Comparison of ENCODE assay signal across 12 cellular contexts in genomic region chr2:5694016-5694690, GRCh38. TPM values are rescaled to one million over a fixed set of nuclear protein-coding genes. Genes with fewer than 3 reads are reported as not detected.
DNase-seq lines count a peak whose midpoint lies in the region; ATAC-seq, FAIRE-seq and TF ChIP-seq lines count a peak whose summit lies in the region.
"Had no signal": no experiment of that assay in that cellular context is flagged by ENCODE, and none has a peak within 500 bp of the region (broad histone marks: within the 10 kb centered on the region; RNA-seq: fewer than 3 reads in every experiment).

No MANE protein-coding gene starts in this region.

- H3K4me1 ChIP-seq in heart left ventricle (peaks cover 2 to 51% (median 17%) of the 10 kb centered on the region in 12 donors), hepatocyte (ENCODE audit: insufficient read depth) (no peaks in the 10 kb centered on the region), smooth muscle cell (ENCODE audit: low read depth) (peaks cover 24% of the 10 kb centered on the region), kidney (ENCODE audit: control insufficient read depth in 1 of 2, insufficient read depth in 1 of 2, low read depth in 1 of 2, low read length in 2 of 2) (no peaks in the 10 kb centered on the region)
- H3K4me1 ChIP-seq: Caco-2, colonic mucosa had no signal

- peak overlapping the region; percentile 90 for H3K4me2 ChIP-seq in hepatocyte
- peak overlapping the region; percentile 99 for H3K4me2 ChIP-seq in smooth muscle cell

- 5 to 8% (median 5%) methylated on average over 18 of the region's 18 CpGs for WGBS in heart left ventricle, 4 donors
- under 1% methylated on average over 18 of the region's 18 CpGs for WGBS in hepatocyte (ENCODE audit: low lambda C conversion rate, missing lambda C conversion rate)
- under 1% methylated on average over 18 of the region's 18 CpGs for WGBS in smooth muscle cell (ENCODE audit: low lambda C conversion rate)

- no peak for TF ChIP-seq POLR2A in heart left ventricle (IDR thresholded peaks at IDR 0.05)

- H3K9me2 ChIP-seq in hepatocyte (replicated peaks; ENCODE audit: insufficient read depth) = no peaks in the 10 kb centered on the region

- intact Hi-C loops in heart left ventricle (cut with DNase I) (loop anchor here in 5 of 10 donors (5.0 to 10.0 kb wide), 6 partner anchors 179 to 1081 kb away; no protein-coding TSS in a partner anchor), left ventricle myocardium superior (cut with micrococcal nuclease) (no loop called here), kidney (cut with DNase I) (no loop called here)

- H3K9me3 ChIP-seq in heart left ventricle (no peaks in the 10 kb centered on the region), hepatocyte (ENCODE audit: low read depth) (no peaks in the 10 kb centered on the region), smooth muscle cell (replicated peaks; ENCODE audit: low read depth) (no peaks in the 10 kb centered on the region), kidney (ENCODE audit: control insufficient read depth in 1 of 2, low read length in 2 of 2) (no peaks in the 10 kb centered on the region)
- H3K9me3 ChIP-seq: Caco-2, colonic mucosa had no signal

- H3K4me3 ChIP-seq in heart left ventricle (peak overlapping the region in 10 of 12 donors; percentile 26 to 51 (median 43)), hepatocyte (peak overlapping the region; percentile 73), smooth muscle cell (peak overlapping the region; percentile 86), kidney (ENCODE audit: low read length in 2 of 2) (no peak overlapping the region)
- H3K4me3 ChIP-seq: colonic mucosa had no signal

- no peak for TF ChIP-seq CTCF in heart left ventricle (IDR thresholded peaks at IDR 0.05)
- no peak for TF ChIP-seq CTCF in hepatocyte (IDR thresholded peaks at IDR 0.05; ENCODE audit: poor library complexity)
- no peak for TF ChIP-seq CTCF in smooth muscle cell (IDR thresholded peaks at IDR 0.05; ENCODE audit: borderline replicate concordance, insufficient read depth, poor library complexity, severe bottlenecking)
- no peak for TF ChIP-seq CTCF in kidney (IDR thresholded peaks at IDR 0.05; ENCODE audit: borderline replicate concordance, extremely low read depth, insufficient read depth)
- no peak for TF ChIP-seq CTCF in omental fat pad (IDR thresholded peaks at IDR 0.05)

- peak overlapping the region; percentile 44 for H3K9ac ChIP-seq in smooth muscle cell (ENCODE audit: low read depth)
- no peak overlapping the region for H3K9ac ChIP-seq in kidney (ENCODE audit: low read length in 2 of 2)

- ATAC-seq in heart left ventricle = no peak
- ATAC-seq in left ventricle myocardium superior = no peak
- ATAC-seq in omental fat pad (ENCODE audit: low FRiP score) = no peak

- H4K20me1 ChIP-seq in hepatocyte (ENCODE audit: insufficient read depth, poor library complexity, severe bottlenecking) (peaks cover 29% of the 10 kb centered on the region), smooth muscle cell (ENCODE audit: low read depth) (peaks cover 54% of the 10 kb centered on the region)

- FAIRE-seq in kidney (lab: Jason Lieb, UNC) = no peak
- FAIRE-seq: GM19239 had no signal

- peak overlapping the region in 1 of 12 donors; percentile 80 for H3K27ac ChIP-seq in heart left ventricle
- H3K27ac ChIP-seq in hepatocyte = peak overlapping the region; percentile 91
- H3K27ac ChIP-seq in smooth muscle cell (ENCODE audit: low read depth) = no peak overlapping the region
- no peak overlapping the region for H3K27ac ChIP-seq in kidney (ENCODE audit: low read depth in 2 of 2, low read length in 2 of 2)
- H3K27ac ChIP-seq: colonic mucosa had no signal

- H3F3A ChIP-seq in smooth muscle cell (ENCODE audit: low read depth) = no peaks in the 10 kb centered on the region

- H3K79me2 ChIP-seq in hepatocyte (peaks cover 66% of the 10 kb centered on the region), smooth muscle cell (ENCODE audit: low read depth) (peaks cover 44% of the 10 kb centered on the region)

- H2AFZ ChIP-seq in hepatocyte = peak overlapping the region; percentile 47
- H2AFZ ChIP-seq in smooth muscle cell (ENCODE audit: low read depth) = peak overlapping the region; percentile 31

- H3K27me3 ChIP-seq in heart left ventricle (peaks cover 49 to 96% (median 72%) of the 10 kb centered on the region in 9 donors), hepatocyte (peaks cover 9% of the 10 kb centered on the region), smooth muscle cell (ENCODE audit: low read depth) (no peaks in the 10 kb centered on the region)

- DNase-seq in heart left ventricle (no peak), left ventricle myocardium superior (no peak), SK-N-DZ (ENCODE audit: low spot score) (peak; percentile 74), hepatocyte (ENCODE audit: low spot score) (peak; percentile 44), smooth muscle cell (lab: John Stamatoyannopoulos, UW; ENCODE audit: unreplicated experiment) (no peak), kidney (no peak), omental fat pad (ENCODE audit: low spot score) (no peak), GM03348 (ENCODE audit: low spot score) (no peak)
- DNase-seq: Caco-2, colonic mucosa had no signal

- H3K36me3 ChIP-seq in heart left ventricle (no peaks in the 10 kb centered on the region), hepatocyte (replicated peaks; ENCODE audit: insufficient read depth, low read depth) (no peaks in the 10 kb centered on the region), smooth muscle cell (ENCODE audit: low read depth) (no peaks in the 10 kb centered on the region), kidney (ENCODE audit: control insufficient read depth in 1 of 2, insufficient read depth in 2 of 2, low read length in 2 of 2) (no peaks in the 10 kb centered on the region)
- H3K36me3 ChIP-seq: colonic mucosa had no signal

RNA-seq across cellular contexts. Expression of gene SOX11, which starts 2.0 kb away (rescaled TPM):
- total RNA-seq in heart left ventricle (1 to 10 TPM in 7 of 9 donors, under 1 TPM in 2; 0.48 to 5.6 (median 1.5) TPM), left ventricle myocardium superior (0.10 TPM), hepatocyte (16.6 and 20.7 TPM in 2 replicates), smooth muscle cell (20.5 and 22.2 TPM in 2 replicates), kidney (0.22 TPM), omental fat pad (not detected)
- polyA plus RNA-seq in heart left ventricle (1 to 10 TPM in 1 of 2 donors, under 1 TPM in 1; 0.64 to 1.0 TPM), hepatocyte (2.5 and 3.0 TPM in 2 replicates), smooth muscle cell (4.7 and 5.1 TPM in 2 replicates), kidney (ENCODE audit: insufficient read depth, low read depth, low replicate concordance) (not detected)
- polyA plus RNA-seq in SK-N-DZ (2014; cell fraction: cytosol; rRNA removed) = 39.0 and 49.9 TPM in 2 replicates
- polyA plus RNA-seq in SK-N-DZ (2014; cell fraction: nucleus; rRNA removed) = 52.5 and 74.9 TPM in 2 replicates
- total RNA-seq: Caco-2, lung microvascular endothelial cell had no signal

Comparison
In these comparisons a context has a peak if more than half of its experiments do, and no peak if none do; other contexts are left out.
1. DNase-seq: peak in SK-N-DZ (single experiment) and hepatocyte (single experiment); none in heart left ventricle (0 of 5), left ventricle myocardium superior (single experiment), smooth muscle cell (single experiment), kidney (single experiment), omental fat pad (single experiment) and GM03348 (single experiment).
2. H3K4me3 ChIP-seq: peak in heart left ventricle (10 of 12), hepatocyte (single experiment) and smooth muscle cell (single experiment); none in kidney (0 of 2).